In the genomic region with DNA sequence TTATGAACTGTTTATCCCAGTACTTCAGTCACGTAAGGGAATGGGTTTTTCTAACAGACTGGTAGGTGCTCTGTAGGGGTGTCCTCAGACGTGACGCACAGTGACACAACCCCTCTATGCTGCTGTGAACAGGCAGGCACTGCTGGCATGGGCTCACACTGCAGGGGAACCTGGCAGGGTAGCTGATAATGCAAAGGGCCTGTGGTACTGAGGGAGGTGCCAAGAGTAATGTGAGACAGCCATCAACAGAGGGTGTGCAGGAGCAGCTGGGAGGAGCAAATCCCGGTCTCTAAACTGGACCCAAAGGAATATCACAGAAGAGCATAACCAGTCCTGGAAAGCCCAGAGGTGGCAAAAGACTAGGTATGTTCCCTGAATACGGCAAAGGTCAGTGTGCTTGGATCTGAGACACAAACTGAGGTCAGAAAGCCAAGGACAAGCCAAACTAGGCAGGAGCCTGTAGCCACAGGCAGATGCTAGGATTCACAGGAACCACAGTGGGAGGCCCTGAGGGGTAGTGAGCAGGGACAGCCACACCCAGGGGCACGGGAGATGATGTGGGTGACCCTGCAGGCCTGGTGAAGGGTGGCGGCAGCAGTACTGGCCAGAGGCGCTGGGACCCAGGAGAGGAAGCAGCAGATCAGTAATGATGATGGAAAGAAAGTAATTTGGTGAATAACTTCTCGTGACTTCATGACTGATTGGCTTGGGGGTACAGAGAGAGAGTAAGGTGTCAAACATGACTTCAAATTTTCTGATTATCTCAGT, we compare ENCODE assay signal across 20 cellular contexts.
"Had no signal": no experiment of that assay in that cellular context is flagged by ENCODE, and none has a peak within 500 bp of the region (broad histone marks: within the 10 kb centered on the region; RNA-seq: fewer than 3 reads in every experiment).

No MANE protein-coding gene starts in this region.

- H2AFZ ChIP-seq: parathyroid adenoma had no signal

- H3K4me3 Mint-ChIP-seq: memory B cell, natural killer cell had no signal

- H3K9me3 Mint-ChIP-seq: memory B cell, natural killer cell had no signal

- DNase-seq: dorsolateral prefrontal cortex; effector CD4-positive, alpha-beta T cell; foreskin fibroblast; gastrocnemius medialis; natural killer cell; psoas muscle; right lobe of liver; small intestine; stimulated activated CD4-positive, alpha-beta T cell treated with anti-CD3 and anti-CD28 coated beads, Interleukin-15, amount 100 ng/mL, for 24 hours; stimulated activated CD4-positive, alpha-beta T cell treated with anti-CD3 and anti-CD28 coated beads, Interleukin-2, amount 100 ng/mL, for 48 hours; stimulated activated CD8-positive, alpha-beta memory T cell treated with anti-CD3 and anti-CD28 coated beads, Interleukin-4, amount 100 ng/mL, for 48 hours; stimulated activated naive CD4-positive, alpha-beta T cell treated with Interleukin-2 at 50 U/mL for 16 hours; stomach; testis; tibial artery; upper lobe of left lung had no signal

- H3K36me3 ChIP-seq: gastrocnemius medialis, neutrophil, right lobe of liver, stomach, tibial artery, upper lobe of left lung had no signal

- H3K4me1 ChIP-seq: gastrocnemius medialis, parathyroid adenoma, psoas muscle, right lobe of liver, stomach, testis, tibial artery, upper lobe of left lung had no signal

- H3K27ac Mint-ChIP-seq: memory B cell, natural killer cell had no signal

- H3K4me3 ChIP-seq: dorsolateral prefrontal cortex, gastrocnemius medialis, lung, psoas muscle, right lobe of liver, stomach, testis, tibial artery, upper lobe of left lung had no signal

- H3K9ac ChIP-seq: parathyroid adenoma had no signal

- ATAC-seq: natural killer cell, psoas muscle, right lobe of liver had no signal

- H3K27ac ChIP-seq: gastrocnemius medialis, neutrophil, parathyroid adenoma, psoas muscle, right lobe of liver, stomach, testis, tibial artery, upper lobe of left lung had no signal

- H3K9me3 ChIP-seq: gastrocnemius medialis, neutrophil, psoas muscle, right lobe of liver, stomach, testis, upper lobe of left lung had no signal

- H3K79me2 ChIP-seq: parathyroid adenoma had no signal

- H3K4me1 Mint-ChIP-seq: memory B cell, natural killer cell had no signal

- H3K36me3 Mint-ChIP-seq: memory B cell, natural killer cell had no signal

- H3K27me3 ChIP-seq: dorsolateral prefrontal cortex, gastrocnemius medialis, neutrophil, right lobe of liver, stomach, testis, tibial artery, upper lobe of left lung had no signal
